Comparison of ENCODE assay signal across 11 cellular contexts in genomic region chr16:10870137-10870776, GRCh38. TPM values are rescaled to one million over a fixed set of nuclear protein-coding genes. Genes with fewer than 3 reads are reported as not detected.
DNase-seq lines count a peak whose midpoint lies in the region; ATAC-seq and TF ChIP-seq lines count a peak whose summit lies in the region.
"Had no signal": no experiment of that assay in that cellular context is flagged by ENCODE, and none has a peak within 500 bp of the region (broad histone marks: within the 10 kb centered on the region; RNA-seq: fewer than 3 reads in every experiment).

No MANE protein-coding gene starts in this region.

- H3K4me1 ChIP-seq in HEK293 (ENCODE audit: control insufficient read depth, insufficient read depth, low read length) (no peaks in the 10 kb centered on the region), parathyroid adenoma (peaks cover 2% of the 10 kb centered on the region)

- CTCF ChIA-PET in HEK293 (lab: Yijun Ruan, JAX), result no interaction called here

- intact Hi-C loops in posterior cingulate gyrus (cut with DNase I), result no loop called here

- H3K79me2 ChIP-seq in parathyroid adenoma, result no peaks in the 10 kb centered on the region

- H3K27ac ChIP-seq in HEK293 (ENCODE audit: extremely low read depth, low read depth, low read length) (no peak overlapping the region), parathyroid adenoma (peak overlapping the region; percentile 59)

- POLR2A ChIA-PET in HEK293 (lab: Yijun Ruan, JAX), result no interaction called here

- no peaks in the 10 kb centered on the region for H3K36me3 ChIP-seq in HEK293 (ENCODE audit: control insufficient read depth in 2 of 2, insufficient read depth in 1 of 2, low read length in 2 of 2)
- no peaks in the 10 kb centered on the region for H3K36me3 ChIP-seq in parathyroid adenoma (ENCODE audit: control insufficient read depth, insufficient read depth, low read length)

- H3K27me3 ChIP-seq in parathyroid adenoma (ENCODE audit: control insufficient read depth, insufficient read depth, low read length), result no peaks in the 10 kb centered on the region

- H3K4me3 ChIP-seq in HEK293 (ENCODE audit: low read depth, low read length) (no peak overlapping the region), parathyroid adenoma (ENCODE audit: low read depth, low read length) (no peak overlapping the region)

- no peak overlapping the region for H2AFZ ChIP-seq in parathyroid adenoma

- H3K9ac ChIP-seq in parathyroid adenoma, result no peak overlapping the region

- DNase-seq in RPMI7951 (ENCODE audit: low read depth) (peak; percentile 22), HPDE6-E6E7 (ENCODE audit: extremely low spot score) (no peak), OCI-M1 (lab: John Stamatoyannopoulos, UW) (no peak), NCI-H1694 treated with DMSO at 0.1 percent for 48 hours (lab: John Stamatoyannopoulos, UW) (no peak), posterior cingulate gyrus (no peak)
- DNase-seq: NCI-H1092, nephron progenitor cell had no signal

- H3K9me3 ChIP-seq in HEK293 (ENCODE audit: control insufficient read depth, insufficient read depth, low read depth, low read length), result no peaks in the 10 kb centered on the region
- H3K9me3 ChIP-seq in parathyroid adenoma (ENCODE audit: control insufficient read depth, low read length), result no peaks in the 10 kb centered on the region

- H3K4me2 ChIP-seq in parathyroid adenoma (ENCODE audit: low read length), result no peak overlapping the region

- TF ChIP-seq CTCF in HEK293 (tag by site-specific recombination; IDR thresholded peaks at IDR 0.05) (no peak), parathyroid adenoma (IDR thresholded peaks at IDR 0.05) (no peak)

- peak; percentile 30 for ATAC-seq in GM18498 (IDR thresholded peaks at IDR 0.05; ENCODE audit: unreplicated experiment)

TF ChIP-seq in HEK293, 187 proteins besides CTCF, POLR2A, EP300 and RAD21:
- TF ChIP-seq, protein P1, sequence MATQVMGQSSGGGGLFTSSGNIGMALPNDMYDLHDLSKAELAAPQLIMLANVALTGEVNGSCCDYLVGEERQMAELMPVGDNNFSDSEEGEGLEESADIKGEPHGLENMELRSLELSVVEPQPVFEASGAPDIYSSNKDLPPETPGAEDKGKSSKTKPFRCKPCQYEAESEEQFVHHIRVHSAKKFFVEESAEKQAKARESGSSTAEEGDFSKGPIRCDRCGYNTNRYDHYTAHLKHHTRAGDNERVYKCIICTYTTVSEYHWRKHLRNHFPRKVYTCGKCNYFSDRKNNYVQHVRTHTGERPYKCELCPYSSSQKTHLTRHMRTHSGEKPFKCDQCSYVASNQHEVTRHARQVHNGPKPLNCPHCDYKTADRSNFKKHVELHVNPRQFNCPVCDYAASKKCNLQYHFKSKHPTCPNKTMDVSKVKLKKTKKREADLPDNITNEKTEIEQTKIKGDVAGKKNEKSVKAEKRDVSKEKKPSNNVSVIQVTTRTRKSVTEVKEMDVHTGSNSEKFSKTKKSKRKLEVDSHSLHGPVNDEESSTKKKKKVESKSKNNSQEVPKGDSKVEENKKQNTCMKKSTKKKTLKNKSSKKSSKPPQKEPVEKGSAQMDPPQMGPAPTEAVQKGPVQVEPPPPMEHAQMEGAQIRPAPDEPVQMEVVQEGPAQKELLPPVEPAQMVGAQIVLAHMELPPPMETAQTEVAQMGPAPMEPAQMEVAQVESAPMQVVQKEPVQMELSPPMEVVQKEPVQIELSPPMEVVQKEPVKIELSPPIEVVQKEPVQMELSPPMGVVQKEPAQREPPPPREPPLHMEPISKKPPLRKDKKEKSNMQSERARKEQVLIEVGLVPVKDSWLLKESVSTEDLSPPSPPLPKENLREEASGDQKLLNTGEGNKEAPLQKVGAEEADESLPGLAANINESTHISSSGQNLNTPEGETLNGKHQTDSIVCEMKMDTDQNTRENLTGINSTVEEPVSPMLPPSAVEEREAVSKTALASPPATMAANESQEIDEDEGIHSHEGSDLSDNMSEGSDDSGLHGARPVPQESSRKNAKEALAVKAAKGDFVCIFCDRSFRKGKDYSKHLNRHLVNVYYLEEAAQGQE (tag by site-specific recombination; IDR thresholded peaks at IDR 0.05), result peak; percentile 55; the same call in 1 of the 2 replicates
- no peak for TF ChIP-seq ZNF777 (tag by site-specific recombination; IDR thresholded peaks at IDR 0.05; ENCODE audit: borderline replicate concordance)

RNA-seq across cellular contexts. Expression of gene CIITA, which starts 6.7 kb away (rescaled TPM):
- 0.12 and 0.49 TPM in 2 replicates for total RNA-seq in RPMI7951 (2014; rRNA removed; shearing (Covaris generic))

RNA-seq across cellular contexts. Expression of gene TVP23A, which starts 51.7 kb away (rescaled TPM):
- total RNA-seq in RPMI7951 (2014; rRNA removed; shearing (Covaris generic)), result not detected in 2 replicates
- total RNA-seq: H4 had no signal
